ENCODE assay signal across 1 cellular context in the genomic region with DNA sequence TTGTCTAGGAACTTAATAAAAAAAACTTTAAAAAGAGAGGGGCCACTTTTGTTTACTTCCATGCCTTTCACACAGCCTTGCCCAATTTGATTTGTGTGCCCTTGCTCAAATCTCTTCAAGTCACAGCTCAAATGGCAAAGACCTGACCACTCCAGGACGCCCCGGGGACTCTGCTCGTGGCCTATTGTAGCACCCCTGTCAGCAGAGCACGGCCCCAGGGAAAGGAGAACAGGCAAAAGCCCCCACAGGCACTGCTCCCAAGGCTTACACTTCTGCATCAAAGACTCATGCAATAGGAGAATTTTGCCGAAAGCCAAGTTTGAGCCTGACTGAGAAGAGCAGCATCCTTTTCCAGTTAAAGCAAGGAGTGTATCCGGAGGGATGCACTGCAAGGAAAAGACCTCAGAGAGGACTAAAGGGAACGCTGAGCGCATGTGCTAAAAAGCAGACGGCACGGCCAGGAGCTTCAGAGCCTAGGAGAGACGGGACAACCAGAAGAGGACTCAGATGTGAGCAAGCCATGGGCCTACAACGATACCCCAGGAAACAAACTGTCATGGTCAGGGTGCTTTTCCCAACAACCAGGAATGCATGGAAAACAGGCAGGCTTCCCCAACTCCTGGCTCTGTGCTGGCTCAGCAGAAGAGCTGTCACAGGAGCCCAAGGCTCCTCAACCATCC.
TF ChIP-seq lines count a peak whose summit lies in the region.

No MANE protein-coding gene starts in this region.

TF ChIP-seq in HEK293, 187 proteins besides CTCF, POLR2A, EP300 and RAD21 (continued from another document):
- no peak for TF ChIP-seq ZFP69B (tag by site-specific recombination; IDR thresholded peaks at IDR 0.05)
- TF ChIP-seq ZBTB1 (tag by site-specific recombination; IDR thresholded peaks at IDR 0.05): no peak
- no peak for TF ChIP-seq ZNF558 (tag by site-specific recombination; IDR thresholded peaks at IDR 0.05)
- no peak for TF ChIP-seq ZNF571 (tag by site-specific recombination; IDR thresholded peaks at IDR 0.05)
- no peak for TF ChIP-seq KLF9 (tag by site-specific recombination; IDR thresholded peaks at IDR 0.05; ENCODE audit: low read depth)
- no peak for TF ChIP-seq ZNF514 (tag by site-specific recombination; IDR thresholded peaks at IDR 0.05)
- no peak for TF ChIP-seq ZNF423 (tag by site-specific recombination; IDR thresholded peaks at IDR 0.05)
- no peak for TF ChIP-seq EGR2 (tag by site-specific recombination; IDR thresholded peaks at IDR 0.05; ENCODE audit: low read depth)
- no peak for TF ChIP-seq ZNF596 (tag by site-specific recombination; IDR thresholded peaks at IDR 0.05)
- TF ChIP-seq ZNF133 (tag by site-specific recombination; IDR thresholded peaks at IDR 0.05): no peak
- TF ChIP-seq, protein P1, sequence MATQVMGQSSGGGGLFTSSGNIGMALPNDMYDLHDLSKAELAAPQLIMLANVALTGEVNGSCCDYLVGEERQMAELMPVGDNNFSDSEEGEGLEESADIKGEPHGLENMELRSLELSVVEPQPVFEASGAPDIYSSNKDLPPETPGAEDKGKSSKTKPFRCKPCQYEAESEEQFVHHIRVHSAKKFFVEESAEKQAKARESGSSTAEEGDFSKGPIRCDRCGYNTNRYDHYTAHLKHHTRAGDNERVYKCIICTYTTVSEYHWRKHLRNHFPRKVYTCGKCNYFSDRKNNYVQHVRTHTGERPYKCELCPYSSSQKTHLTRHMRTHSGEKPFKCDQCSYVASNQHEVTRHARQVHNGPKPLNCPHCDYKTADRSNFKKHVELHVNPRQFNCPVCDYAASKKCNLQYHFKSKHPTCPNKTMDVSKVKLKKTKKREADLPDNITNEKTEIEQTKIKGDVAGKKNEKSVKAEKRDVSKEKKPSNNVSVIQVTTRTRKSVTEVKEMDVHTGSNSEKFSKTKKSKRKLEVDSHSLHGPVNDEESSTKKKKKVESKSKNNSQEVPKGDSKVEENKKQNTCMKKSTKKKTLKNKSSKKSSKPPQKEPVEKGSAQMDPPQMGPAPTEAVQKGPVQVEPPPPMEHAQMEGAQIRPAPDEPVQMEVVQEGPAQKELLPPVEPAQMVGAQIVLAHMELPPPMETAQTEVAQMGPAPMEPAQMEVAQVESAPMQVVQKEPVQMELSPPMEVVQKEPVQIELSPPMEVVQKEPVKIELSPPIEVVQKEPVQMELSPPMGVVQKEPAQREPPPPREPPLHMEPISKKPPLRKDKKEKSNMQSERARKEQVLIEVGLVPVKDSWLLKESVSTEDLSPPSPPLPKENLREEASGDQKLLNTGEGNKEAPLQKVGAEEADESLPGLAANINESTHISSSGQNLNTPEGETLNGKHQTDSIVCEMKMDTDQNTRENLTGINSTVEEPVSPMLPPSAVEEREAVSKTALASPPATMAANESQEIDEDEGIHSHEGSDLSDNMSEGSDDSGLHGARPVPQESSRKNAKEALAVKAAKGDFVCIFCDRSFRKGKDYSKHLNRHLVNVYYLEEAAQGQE (tag by site-specific recombination; IDR thresholded peaks at IDR 0.05): no peak
- TF ChIP-seq PRDM2 (tag by site-specific recombination; IDR thresholded peaks at IDR 0.05; ENCODE audit: borderline replicate concordance): no peak
- no peak for TF ChIP-seq ZNF777 (tag by site-specific recombination; IDR thresholded peaks at IDR 0.05; ENCODE audit: borderline replicate concordance)
- TF ChIP-seq KLF16 (tag by site-specific recombination; IDR thresholded peaks at IDR 0.05): no peak
- no peak for TF ChIP-seq ZNF266 (tag by site-specific recombination; IDR thresholded peaks at IDR 0.05; ENCODE audit: low read depth)
- TF ChIP-seq ZNF654 (tag by site-specific recombination; IDR thresholded peaks at IDR 0.05; ENCODE audit: low read depth): no peak
- no peak for TF ChIP-seq ELK4 (IDR thresholded peaks at IDR 0.05; ENCODE audit: borderline replicate concordance, low read depth, low read length)
- TF ChIP-seq WT1 (tag by site-specific recombination; IDR thresholded peaks at IDR 0.05): no peak
TF ChIP-seq in HEK293: peak in this region for 4.
